25 cellular contexts compared by ENCODE assay signal in the genomic region with DNA sequence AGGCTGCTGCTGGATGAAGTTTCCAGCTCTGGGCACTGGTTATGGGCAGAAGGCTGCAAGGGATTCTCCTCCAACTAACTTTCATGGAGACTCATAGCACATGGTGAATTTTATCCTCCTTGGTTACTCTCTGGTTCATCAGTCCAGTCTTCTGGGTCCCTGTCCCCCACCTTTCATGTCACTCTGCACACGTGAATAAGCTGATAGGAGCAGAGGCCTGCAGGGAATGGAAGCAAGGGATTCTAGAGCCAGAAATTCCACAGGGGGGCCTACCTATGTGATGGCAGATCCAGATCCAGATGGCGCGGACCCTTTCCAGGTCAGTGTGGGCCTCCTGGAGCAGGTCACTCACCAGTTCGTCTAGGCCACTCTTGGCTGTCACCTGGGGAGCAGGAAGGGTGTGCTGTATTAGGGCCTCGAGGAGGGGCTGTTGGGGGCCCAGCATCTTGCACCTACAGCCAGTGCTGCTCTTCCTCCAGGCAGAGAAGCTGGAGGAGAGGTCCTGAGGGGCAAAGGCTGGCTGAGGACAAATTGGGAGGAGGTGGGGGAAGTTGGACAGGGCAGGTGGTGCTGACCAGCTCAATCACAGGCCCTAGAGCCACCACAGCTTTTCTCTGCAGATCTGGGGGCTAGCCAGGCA. TPM values are rescaled to one million over a fixed set of nuclear protein-coding genes. Genes with fewer than 3 reads are reported as not detected.
"Had no signal": no experiment of that assay in that cellular context is flagged by ENCODE, and none has a peak within 500 bp of the region (broad histone marks: within the 10 kb centered on the region; RNA-seq: fewer than 3 reads in every experiment).

No MANE protein-coding gene starts in this region.

- H3K9me3 ChIP-seq: breast epithelium, Peyer's patch, SJCRH30, SK-N-SH had no signal

- DNase-seq: activated CD4-positive, alpha-beta memory T cell treated with anti-CD3 and anti-CD28 coated beads, Interleukin-2, amount 10 ng/mL, durations not matched to agents 7 days and 5 days; activated CD4-positive, alpha-beta T cell treated with anti-CD3 and anti-CD28 coated beads for 36 hours; activated CD4-positive, alpha-beta T cell treated with anti-CD3 and anti-CD28 coated beads, Interleukin-2, amount 50 U/mL, for 1 hour; activated CD8-positive, alpha-beta memory T cell treated with anti-CD3 and anti-CD28 coated beads, Interleukin-2, amount 50 U/mL, for 4 hours; activated naive CD4-positive, alpha-beta T cell; activated T-cell treated with anti-CD3 and anti-CD28 coated beads, Interleukin-2, amount 50 U/mL, for 72 hours; aorta; Karpas-422; MM.1S; NCI-H146; NCI-H187 treated with DMSO at 0.1 percent for 48 hours; NCI-H2081 treated with DMSO at 0.1 percent for 48 hours; NCI-H446; NCI-H524; Right ventricle myocardium superior; SJCRH30; SK-N-SH; T-helper 1 cell had no signal

- H3K36me3 Mint-ChIP-seq: activated naive CD4-positive, alpha-beta T cell treated with anti-CD3 and anti-CD28 coated beads, Interleukin-2, amount 50 U/mL, for 24 hours had no signal

- H3K4me1 ChIP-seq: breast epithelium, Peyer's patch, SJCRH30 had no signal

- H3K4me3 Mint-ChIP-seq: activated CD4-positive, alpha-beta memory T cell treated with anti-CD3 and anti-CD28 coated beads, Interleukin-2, amount 10 ng/mL, durations not matched to agents 7 days and 5 days; activated CD4-positive, alpha-beta T cell treated with anti-CD3 and anti-CD28 coated beads for 36 hours; activated naive CD4-positive, alpha-beta T cell treated with anti-CD3 and anti-CD28 coated beads, Interleukin-2, amount 50 U/mL, for 24 hours; activated T-cell treated with anti-CD3 and anti-CD28 coated beads, Interleukin-2, amount 50 U/mL, for 72 hours had no signal

- H3K9me3 Mint-ChIP-seq: activated CD4-positive, alpha-beta memory T cell treated with anti-CD3 and anti-CD28 coated beads, Interleukin-2, amount 10 ng/mL, durations not matched to agents 7 days and 5 days; activated naive CD4-positive, alpha-beta T cell treated with anti-CD3 and anti-CD28 coated beads, Interleukin-2, amount 50 U/mL, for 24 hours; activated T-cell treated with anti-CD3 and anti-CD28 coated beads, Interleukin-2, amount 50 U/mL, for 72 hours had no signal

- H3K27ac ChIP-seq: breast epithelium, Peyer's patch, RWPE1, SJCRH30, VCaP had no signal

- H3K4me2 ChIP-seq: SK-N-SH had no signal

- H3K36me3 ChIP-seq: breast epithelium, Peyer's patch, SJCRH30 had no signal

- H3K9ac ChIP-seq: SK-N-SH had no signal

- H3K4me3 ChIP-seq: breast epithelium, K562, Peyer's patch, SJCRH30 had no signal

- ATAC-seq: activated CD4-positive, alpha-beta T cell treated with anti-CD3 and anti-CD28 coated beads for 36 hours; activated T-cell treated with anti-CD3 and anti-CD28 coated beads, Interleukin-2, amount 50 U/mL, for 72 hours; K562 had no signal

- H3K27ac Mint-ChIP-seq: activated CD4-positive, alpha-beta memory T cell treated with anti-CD3 and anti-CD28 coated beads, Interleukin-2, amount 10 ng/mL, durations not matched to agents 7 days and 5 days; activated CD4-positive, alpha-beta T cell treated with anti-CD3 and anti-CD28 coated beads for 36 hours; activated naive CD4-positive, alpha-beta T cell treated with anti-CD3 and anti-CD28 coated beads, Interleukin-2, amount 50 U/mL, for 24 hours; activated T-cell treated with anti-CD3 and anti-CD28 coated beads, Interleukin-2, amount 50 U/mL, for 72 hours had no signal

- H3K27me3 ChIP-seq: breast epithelium, Peyer's patch had no signal

- H3K27me3 Mint-ChIP-seq: activated CD4-positive, alpha-beta memory T cell treated with anti-CD3 and anti-CD28 coated beads, Interleukin-2, amount 10 ng/mL, durations not matched to agents 7 days and 5 days; activated CD4-positive, alpha-beta T cell treated with anti-CD3 and anti-CD28 coated beads for 36 hours; activated naive CD4-positive, alpha-beta T cell treated with anti-CD3 and anti-CD28 coated beads, Interleukin-2, amount 50 U/mL, for 24 hours had no signal

- H3K4me1 Mint-ChIP-seq: activated CD4-positive, alpha-beta memory T cell treated with anti-CD3 and anti-CD28 coated beads, Interleukin-2, amount 10 ng/mL, durations not matched to agents 7 days and 5 days; activated CD4-positive, alpha-beta T cell treated with anti-CD3 and anti-CD28 coated beads for 36 hours; activated naive CD4-positive, alpha-beta T cell treated with anti-CD3 and anti-CD28 coated beads, Interleukin-2, amount 50 U/mL, for 24 hours had no signal

RNA-seq across cellular contexts. Expression of a gene that starts 30.2 kb away (rescaled TPM):
- total RNA-seq: activated CD4-positive, alpha-beta memory T cell treated with anti-CD3 and anti-CD28 coated beads, Interleukin-2, amount 10 ng/mL, durations not matched to agents 7 days and 5 days; activated CD4-positive, alpha-beta T cell treated with anti-CD3 and anti-CD28 coated beads for 36 hours; activated T-cell treated with anti-CD3 and anti-CD28 coated beads, Interleukin-2, amount 50 U/mL, for 72 hours; K562; SJCRH30; T-helper 2 cell treated with Interferon-gamma antibody and Interleukin-4, amounts not matched to agents 100 ng/mL and 5 ng/mL, for 36 hours had no signal
- polyA plus RNA-seq: K562 had no signal
